In the genomic region with DNA sequence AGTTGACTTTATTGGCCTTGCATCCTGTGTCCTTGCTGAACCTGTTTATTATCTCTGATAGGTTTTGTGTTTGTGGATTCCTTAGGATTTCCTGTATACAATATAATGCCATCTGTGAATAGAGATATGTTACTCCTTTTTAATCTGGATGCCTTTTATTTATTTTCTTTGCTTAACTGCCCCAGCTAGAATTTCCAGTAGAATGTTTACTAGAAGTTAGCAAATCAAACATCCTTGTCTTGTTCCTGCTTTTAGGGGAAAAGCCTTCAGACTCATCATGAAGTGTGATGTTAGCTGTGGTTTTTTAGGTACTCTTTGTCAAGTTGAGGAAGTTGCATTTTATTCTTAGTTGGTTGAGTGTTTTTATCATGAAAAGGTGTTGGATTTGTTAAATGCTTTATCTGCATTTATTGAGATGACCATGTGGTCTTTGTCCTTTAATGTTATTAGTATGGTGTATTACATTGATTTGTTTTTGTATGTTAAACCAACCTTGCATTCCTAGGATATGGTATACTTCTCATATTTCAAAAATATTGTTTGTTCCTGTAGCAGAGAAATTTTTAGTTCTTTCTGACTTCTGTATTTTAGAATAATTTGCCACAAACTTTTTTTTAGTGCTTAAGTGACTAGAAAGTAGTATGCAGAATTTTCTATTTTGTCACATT, we compare ENCODE assay signal across 1 cellular context.
TF ChIP-seq lines count a peak whose summit lies in the region.

No MANE protein-coding gene starts in this region.

TF ChIP-seq in K562, 482 proteins besides CTCF, POLR2A, EP300 and RAD21 (continued from another document):
- TF ChIP-seq C11orf30 (IDR thresholded peaks at IDR 0.05; ENCODE audit: low read depth) = 0 out of 2 replicates have a peak, but pooled peaks have one; percentile 8
- no peak for TF ChIP-seq TCF7 (IDR thresholded peaks at IDR 0.05; ENCODE audit: borderline replicate concordance)
- no peak for TF ChIP-seq SOX6 (IDR thresholded peaks at IDR 0.05)
- TF ChIP-seq POLR2AphosphoS5 (IDR thresholded peaks at IDR 0.05; ENCODE audit: control insufficient read depth, insufficient read depth, low read depth, low read length) = no peak
- TF ChIP-seq ZNF316 (IDR thresholded peaks at IDR 0.05) = 0 out of 2 replicates have a peak, but pooled peaks have one; percentile 41
- no peak for TF ChIP-seq LCOR (CRISPR knock-in tag; IDR thresholded peaks at IDR 0.05)
- TF ChIP-seq, protein P1, sequence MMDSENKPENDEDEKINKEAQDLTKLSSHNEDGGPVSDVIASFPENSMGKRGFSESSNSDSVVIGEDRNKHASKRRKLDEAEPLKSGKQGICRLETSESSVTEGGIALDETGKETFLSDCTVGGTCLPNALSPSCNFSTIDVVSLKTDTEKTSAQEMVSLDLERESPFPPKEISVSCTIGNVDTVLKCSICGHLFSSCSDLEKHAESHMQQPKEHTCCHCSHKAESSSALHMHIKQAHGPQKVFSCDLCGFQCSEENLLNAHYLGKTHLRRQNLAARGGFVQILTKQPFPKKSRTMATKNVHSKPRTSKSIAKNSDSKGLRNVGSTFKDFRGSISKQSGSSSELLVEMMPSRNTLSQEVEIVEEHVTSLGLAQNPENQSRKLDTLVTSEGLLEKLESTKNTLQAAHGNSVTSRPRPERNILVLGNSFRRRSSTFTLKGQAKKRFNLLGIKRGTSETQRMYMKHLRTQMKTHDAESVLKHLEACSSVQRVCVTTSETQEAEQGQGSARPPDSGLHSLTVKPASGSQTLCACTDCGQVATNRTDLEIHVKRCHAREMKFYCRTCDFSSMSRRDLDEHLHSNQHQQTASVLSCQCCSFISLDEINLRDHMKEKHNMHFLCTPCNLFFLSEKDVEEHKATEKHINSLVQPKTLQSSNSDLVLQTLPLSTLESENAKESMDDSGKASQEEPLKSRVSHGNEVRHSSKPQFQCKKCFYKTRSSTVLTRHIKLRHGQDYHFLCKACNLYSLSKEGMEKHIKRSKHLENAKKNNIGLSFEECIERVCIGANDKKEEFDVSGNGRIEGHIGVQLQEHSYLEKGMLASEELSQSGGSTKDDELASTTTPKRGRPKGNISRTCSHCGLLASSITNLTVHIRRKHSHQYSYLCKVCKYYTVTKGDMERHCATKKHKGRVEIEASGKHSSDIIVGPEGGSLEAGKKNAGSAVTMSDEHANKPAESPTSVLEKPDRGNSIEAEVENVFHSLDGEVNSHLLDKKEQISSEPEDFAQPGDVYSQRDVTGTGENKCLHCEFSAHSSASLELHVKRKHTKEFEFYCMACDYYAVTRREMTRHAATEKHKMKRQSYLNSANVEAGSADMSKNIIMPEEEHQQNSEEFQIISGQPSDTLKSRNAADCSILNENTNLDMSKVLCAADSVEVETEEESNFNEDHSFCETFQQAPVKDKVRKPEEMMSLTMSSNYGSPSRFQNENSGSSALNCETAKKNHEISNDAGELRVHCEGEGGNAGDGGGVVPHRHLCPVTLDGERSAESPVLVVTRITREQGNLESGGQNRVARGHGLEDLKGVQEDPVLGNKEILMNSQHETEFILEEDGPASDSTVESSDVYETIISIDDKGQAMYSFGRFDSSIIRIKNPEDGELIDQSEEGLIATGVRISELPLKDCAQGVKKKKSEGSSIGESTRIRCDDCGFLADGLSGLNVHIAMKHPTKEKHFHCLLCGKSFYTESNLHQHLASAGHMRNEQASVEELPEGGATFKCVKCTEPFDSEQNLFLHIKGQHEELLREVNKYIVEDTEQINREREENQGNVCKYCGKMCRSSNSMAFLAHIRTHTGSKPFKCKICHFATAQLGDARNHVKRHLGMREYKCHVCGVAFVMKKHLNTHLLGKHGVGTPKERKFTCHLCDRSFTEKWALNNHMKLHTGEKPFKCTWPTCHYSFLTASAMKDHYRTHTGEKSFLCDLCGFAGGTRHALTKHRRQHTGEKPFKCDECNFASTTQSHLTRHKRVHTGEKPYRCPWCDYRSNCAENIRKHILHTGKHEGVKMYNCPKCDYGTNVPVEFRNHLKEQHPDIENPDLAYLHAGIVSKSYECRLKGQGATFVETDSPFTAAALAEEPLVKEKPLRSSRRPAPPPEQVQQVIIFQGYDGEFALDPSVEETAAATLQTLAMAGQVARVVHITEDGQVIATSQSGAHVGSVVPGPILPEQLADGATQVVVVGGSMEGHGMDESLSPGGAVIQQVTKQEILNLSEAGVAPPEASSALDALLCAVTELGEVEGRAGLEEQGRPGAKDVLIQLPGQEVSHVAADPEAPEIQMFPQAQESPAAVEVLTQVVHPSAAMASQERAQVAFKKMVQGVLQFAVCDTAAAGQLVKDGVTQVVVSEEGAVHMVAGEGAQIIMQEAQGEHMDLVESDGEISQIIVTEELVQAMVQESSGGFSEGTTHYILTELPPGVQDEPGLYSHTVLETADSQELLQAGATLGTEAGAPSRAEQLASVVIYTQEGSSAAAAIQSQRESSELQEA (IDR thresholded peaks at IDR 0.05; ENCODE audit: low read depth) = no peak
- no peak for TF ChIP-seq GABPB2 (CRISPR knock-in tag; conservative IDR thresholded peaks at IDR 0.05)
- no peak for TF ChIP-seq BCL6 (CRISPR knock-in tag; IDR thresholded peaks at IDR 0.05)
- no peak for TF ChIP-seq JUNB (CRISPR knock-in tag; conservative IDR thresholded peaks at IDR 0.05)
- TF ChIP-seq HNRNPK (IDR thresholded peaks at IDR 0.05; ENCODE audit: low read depth, low read length, poor library complexity, severe bottlenecking) = no peak
- TF ChIP-seq KAT8 (IDR thresholded peaks at IDR 0.05; ENCODE audit: low read depth) = no peak
- TF ChIP-seq ZNF324 (CRISPR knock-in tag; IDR thresholded peaks at IDR 0.05) = peak; percentile 94
TF ChIP-seq in K562: peak in this region for 4.
